ENCODE assay signal across 21 cellular contexts in genomic region chr14:93780811-93781210, GRCh38. TPM values are rescaled to one million over a fixed set of nuclear protein-coding genes. Genes with fewer than 3 reads are reported as not detected.
"Had no signal": no experiment of that assay in that cellular context is flagged by ENCODE, and none has a peak within 500 bp of the region (broad histone marks: within the 10 kb centered on the region; RNA-seq: fewer than 3 reads in every experiment).

No MANE protein-coding gene starts in this region.

- H3K4me1 ChIP-seq: heart left ventricle, right atrium auricular region had no signal

- H3K4me3 ChIP-seq: heart left ventricle, right atrium auricular region, stomach, transverse colon had no signal

- H3K36me3 ChIP-seq: heart left ventricle, neutrophil, right atrium auricular region, transverse colon had no signal

- FAIRE-seq: colon, endothelial cell of umbilical vein, small intestine had no signal

- H3K27me3 ChIP-seq: heart left ventricle, right atrium auricular region, transverse colon had no signal

- H3K9me3 ChIP-seq: heart left ventricle, neutrophil, right atrium auricular region, stomach, transverse colon had no signal

- DNase-seq: cerebellar nuclear complex; erythroblast; foreskin melanocyte; heart left ventricle; hippocampal formation; left colon; mesendoderm; naive B cell; small intestine; stimulated activated CD4-positive, alpha-beta T cell treated with anti-CD3 and anti-CD28 coated beads, Interleukin-12 subunit alpha, Interleukin-12 subunit beta, amount 100 ng/mL, for 4 hours; stimulated activated naive CD4-positive, alpha-beta T cell; stomach; transverse colon had no signal

- H3K27ac ChIP-seq: heart left ventricle, neutrophil, right atrium auricular region had no signal

RNA-seq across cellular contexts. Expression of gene PRIMA1, which starts 7.5 kb away (rescaled TPM):
- total RNA-seq: endothelial cell of umbilical vein, glomerular endothelial cell, kidney epithelial cell, lung microvascular endothelial cell, osteoblast had no signal
- polyA plus RNA-seq: endothelial cell of umbilical vein had no signal
